In the genomic region with DNA sequence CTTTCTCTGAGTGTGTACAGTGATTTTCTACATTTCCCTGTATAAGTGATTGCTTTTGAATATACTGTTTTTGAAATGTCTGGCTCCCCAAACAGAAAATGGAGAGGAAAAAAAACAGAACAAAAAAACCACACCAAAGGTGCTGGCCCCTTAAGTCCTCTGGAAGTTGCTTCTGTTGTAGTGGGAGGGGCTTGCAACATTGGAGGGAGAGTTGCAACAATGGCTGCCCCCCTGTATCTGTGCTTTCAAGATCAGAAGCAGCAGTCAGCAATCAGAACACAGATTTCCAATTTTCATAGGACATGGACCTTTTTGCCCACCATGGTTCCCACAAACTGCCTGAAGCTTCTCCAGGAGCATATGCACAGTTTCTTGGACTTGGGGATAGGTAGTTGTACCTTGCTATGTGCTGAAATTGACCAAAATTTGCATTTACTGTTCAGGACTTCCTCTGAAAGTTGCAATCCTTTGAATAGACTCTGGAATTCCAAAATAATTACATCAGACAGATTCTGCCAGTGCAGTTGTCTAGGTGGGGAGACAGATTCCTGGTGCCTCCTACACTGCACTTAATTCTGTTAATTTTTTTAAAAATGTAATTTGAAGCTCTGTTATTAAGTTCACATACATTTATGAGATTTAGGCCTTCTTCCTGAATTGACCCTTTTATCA, we compare ENCODE assay signal across 1 cellular context.
TF ChIP-seq lines count a peak whose summit lies in the region.

No MANE protein-coding gene starts in this region.

TF ChIP-seq in HepG2, 621 proteins besides CTCF, POLR2A, EP300 and RAD21:
- no peak for TF ChIP-seq ZNF724P (CRISPR knock-in tag; IDR thresholded peaks at IDR 0.05; ENCODE audit: borderline replicate concordance)
- peak; percentile 30 for TF ChIP-seq YY1 (IDR thresholded peaks at IDR 0.05; ENCODE audit: insufficient read depth, insufficient replicate concordance, low read depth, low read length)
